In genomic region chr6:142819603-142820335, GRCh38 we compare ENCODE assay signal across 1 cellular context.
TF ChIP-seq lines count a peak whose summit lies in the region.

No MANE protein-coding gene starts in this region.

TF ChIP-seq in A549, 52 proteins besides CTCF, POLR2A, EP300 and RAD21 (continued from another document):
- TF ChIP-seq KDM1A (IDR thresholded peaks at IDR 0.05; ENCODE audit: low read depth), result no peak
